In genomic region chr15:39478996-39479395, GRCh38 we compare ENCODE assay signal across 2 cellular contexts.
TF ChIP-seq lines count a peak whose summit lies in the region.

No MANE protein-coding gene starts in this region.

TF ChIP-seq in IMR-90, 13 proteins besides CTCF, POLR2A, EP300 and RAD21:
- TF ChIP-seq CEBPB (IDR thresholded peaks at IDR 0.05; ENCODE audit: low read depth, low read length) (no peak), NFE2L2 (IDR thresholded peaks at IDR 0.05; ENCODE audit: low read depth, low read length) (no peak), FOS (IDR thresholded peaks at IDR 0.05; ENCODE audit: low read depth, low read length) (no peak)

TF ChIP-seq in K562, 482 proteins besides CTCF, POLR2A, EP300 and RAD21:
- no peak for TF ChIP-seq DMBX1 (CRISPR knock-in tag; IDR thresholded peaks at IDR 0.05; ENCODE audit: borderline replicate concordance)
- no peak for TF ChIP-seq PREB (CRISPR knock-in tag; IDR thresholded peaks at IDR 0.05)
- no peak for TF ChIP-seq ZBTB43 (CRISPR knock-in tag; IDR thresholded peaks at IDR 0.05)
- no peak for TF ChIP-seq ZNF24 (IDR thresholded peaks at IDR 0.05)
- no peak for TF ChIP-seq RFX5 (IDR thresholded peaks at IDR 0.05; ENCODE audit: low read depth, low read length)
- TF ChIP-seq CREB5 (CRISPR knock-in tag; IDR thresholded peaks at IDR 0.05) = no peak
- no peak for TF ChIP-seq ZNF174 (CRISPR knock-in tag; IDR thresholded peaks at IDR 0.05)
- no peak for TF ChIP-seq CBX2 (IDR thresholded peaks at IDR 0.05; ENCODE audit: insufficient read depth, low read length, poor library complexity, severe bottlenecking)
- TF ChIP-seq ZNF274 (IDR thresholded peaks at IDR 0.05; ENCODE audit: borderline replicate concordance, low read depth, low read length) = no peak
- no peak for TF ChIP-seq ARID1B (IDR thresholded peaks at IDR 0.05)
- TF ChIP-seq ZNF212 (CRISPR knock-in tag; IDR thresholded peaks at IDR 0.05) = no peak
- TF ChIP-seq GTF2B (IDR thresholded peaks at IDR 0.05; ENCODE audit: extremely low read depth, insufficient read length) = no peak
- no peak for TF ChIP-seq TEAD4 (IDR thresholded peaks at IDR 0.05; ENCODE audit: low read length)
- TF ChIP-seq TEAD4 (CRISPR knock-in tag; IDR thresholded peaks at IDR 0.05; ENCODE audit: borderline replicate concordance) = no peak
- no peak for TF ChIP-seq HMGN3 (IDR thresholded peaks at IDR 0.05; ENCODE audit: borderline replicate concordance, extremely low read depth, insufficient read length, low read depth, low read length)
- no peak for TF ChIP-seq TAF9B (IDR thresholded peaks at IDR 0.05; ENCODE audit: partially characterized antibody)
- TF ChIP-seq CREB1 (IDR thresholded peaks at IDR 0.05) = no peak
- TF ChIP-seq CREB1 (CRISPR knock-in tag; IDR thresholded peaks at IDR 0.05) = no peak
- TF ChIP-seq SREBF1 (IDR thresholded peaks at IDR 0.05; ENCODE audit: borderline replicate concordance, low read depth, low read length) = no peak
- TF ChIP-seq GATA2 (CRISPR knock-in tag; IDR thresholded peaks at IDR 0.05) = no peak
